9 cellular contexts compared by ENCODE assay signal in genomic region chr4:42302348-42302747, GRCh38.
DNase-seq lines count a peak whose midpoint lies in the region; ATAC-seq and TF ChIP-seq lines count a peak whose summit lies in the region.
"Had no signal": no experiment of that assay in that cellular context is flagged by ENCODE, and none has a peak within 500 bp of the region (broad histone marks: within the 10 kb centered on the region; RNA-seq: fewer than 3 reads in every experiment).

No MANE protein-coding gene starts in this region.

- TF ChIP-seq CTCF in MCF 10A (IDR thresholded peaks at IDR 0.05; ENCODE audit: unreplicated experiment), result no peak
- no peak for TF ChIP-seq CTCF in breast epithelium (IDR thresholded peaks at IDR 0.05)
- TF ChIP-seq CTCF in chondrocyte (IDR thresholded peaks at IDR 0.05), result peak; percentile 62

- H3K27me3 ChIP-seq in breast epithelium (no peaks in the 10 kb centered on the region), MG63 (no peaks in the 10 kb centered on the region)

- H3K4me3 Mint-ChIP-seq in MCF 10A (ENCODE audit: unreplicated experiment), result no peak overlapping the region
- no peak overlapping the region for H3K4me3 Mint-ChIP-seq in chondrocyte (ENCODE audit: unreplicated experiment)
- no peak overlapping the region for H3K4me3 Mint-ChIP-seq in activated T-helper 2 cell treated with anti-CD3 and anti-CD28 coated beads, Interferon-gamma antibody, Interleukin-2, Interleukin-4, amounts not matched to agents 10 μg/mL and 5 μg/mL and 100 μg/mL, durations not matched to agents 14 hours and 24 hours and 36 hours (ENCODE audit: low read depth)

- no peaks in the 10 kb centered on the region for H3K4me1 ChIP-seq in breast epithelium

- no peak for TF ChIP-seq POLR2A in breast epithelium (IDR thresholded peaks at IDR 0.05)

- H3K9me3 ChIP-seq in breast epithelium (no peaks in the 10 kb centered on the region), MG63 (no peaks in the 10 kb centered on the region)

- CTCF ChIA-PET in MCF 10A (lab: Yijun Ruan, JAX), result interaction anchor here (0.7 to 2.5 kb wide), 3 partner anchors 21 to 48 kb away, joined by 3 to 10 read pairs (median 3); no protein-coding TSS in a partner anchor

- intact Hi-C loops in MCF 10A (cut with micrococcal nuclease) (no loop called here), breast epithelium (cut with DNase I; ENCODE audit: low total_unique reads) (no loop called here), posterior cingulate gyrus (cut with DNase I) (loop anchor here (1.0 kb wide), 1 partner anchor 20 kb away; no protein-coding TSS in a partner anchor)
- intact Hi-C loops in activated T-helper 2 cell treated with anti-CD3 and anti-CD28 coated beads, Interferon-gamma antibody, Interleukin-2, Interleukin-4, amounts not matched to agents 10 μg/mL and 5 μg/mL and 100 μg/mL, durations not matched to agents 14 hours and 24 hours and 36 hours (cut with micrococcal nuclease), result no loop called here

- peak; percentile 69 for DNase-seq in MCF 10A (ENCODE audit: unreplicated experiment)
- no peak for DNase-seq in breast epithelium (ENCODE audit: low spot score in 2 of 2)
- DNase-seq in MG63, result peak; percentile 52
- no peak for DNase-seq in chondrocyte (ENCODE audit: low spot score)
- DNase-seq in posterior cingulate gyrus, result peak in 7 of 10 donors; percentile 28 to 87 (median 66)
- DNase-seq in activated naive CD4-positive, alpha-beta T cell treated with anti-CD3 and anti-CD28 coated beads, Interleukin-2, amount 50 U/mL, for 72 hours (ENCODE audit: low spot score in 2 of 2), result no peak
- no peak for DNase-seq in activated T-helper 2 cell treated with anti-CD3 and anti-CD28 coated beads, Interferon-gamma antibody, Interleukin-2, Interleukin-4, amounts not matched to agents 10 μg/mL and 5 μg/mL and 100 μg/mL, durations not matched to agents 14 hours and 24 hours and 36 hours (ENCODE audit: low spot score)

- H3K36me3 Mint-ChIP-seq in MCF 10A (ENCODE audit: insufficient read depth, unreplicated experiment) (no peaks in the 10 kb centered on the region), chondrocyte (ENCODE audit: low read depth) (no peaks in the 10 kb centered on the region)
- no peaks in the 10 kb centered on the region for H3K36me3 Mint-ChIP-seq in activated naive CD4-positive, alpha-beta T cell treated with anti-CD3 and anti-CD28 coated beads, Interleukin-2, amount 50 U/mL, for 72 hours
- H3K36me3 Mint-ChIP-seq in activated T-helper 2 cell treated with anti-CD3 and anti-CD28 coated beads, Interferon-gamma antibody, Interleukin-2, Interleukin-4, amounts not matched to agents 10 μg/mL and 5 μg/mL and 100 μg/mL, durations not matched to agents 14 hours and 24 hours and 36 hours (ENCODE audit: low read depth), result no peaks in the 10 kb centered on the region

- H3K4me1 Mint-ChIP-seq in MCF 10A (ENCODE audit: insufficient read depth, unreplicated experiment) (no peaks in the 10 kb centered on the region), chondrocyte (ENCODE audit: low read depth) (no peaks in the 10 kb centered on the region)
- H3K4me1 Mint-ChIP-seq in activated T-helper 2 cell treated with anti-CD3 and anti-CD28 coated beads, Interferon-gamma antibody, Interleukin-2, Interleukin-4, amounts not matched to agents 10 μg/mL and 5 μg/mL and 100 μg/mL, durations not matched to agents 14 hours and 24 hours and 36 hours (ENCODE audit: low read depth), result no peaks in the 10 kb centered on the region

- POLR2A ChIA-PET in MCF 10A (lab: Yijun Ruan, JAX), result no interaction called here

- no peak overlapping the region for H3K27ac Mint-ChIP-seq in MCF 10A (ENCODE audit: low read depth, unreplicated experiment)
- no peak overlapping the region for H3K27ac Mint-ChIP-seq in chondrocyte (ENCODE audit: unreplicated experiment)
- H3K27ac Mint-ChIP-seq in activated naive CD4-positive, alpha-beta T cell treated with anti-CD3 and anti-CD28 coated beads, Interleukin-2, amount 50 U/mL, for 72 hours, result no peak overlapping the region
- no peak overlapping the region for H3K27ac Mint-ChIP-seq in activated T-helper 2 cell treated with anti-CD3 and anti-CD28 coated beads, Interferon-gamma antibody, Interleukin-2, Interleukin-4, amounts not matched to agents 10 μg/mL and 5 μg/mL and 100 μg/mL, durations not matched to agents 14 hours and 24 hours and 36 hours

- H3K27me3 Mint-ChIP-seq in MCF 10A (ENCODE audit: insufficient read depth, unreplicated experiment) (no peaks in the 10 kb centered on the region), chondrocyte (ENCODE audit: low read depth) (peaks cover 14% of the 10 kb centered on the region)
- H3K27me3 Mint-ChIP-seq in activated T-helper 2 cell treated with anti-CD3 and anti-CD28 coated beads, Interferon-gamma antibody, Interleukin-2, Interleukin-4, amounts not matched to agents 10 μg/mL and 5 μg/mL and 100 μg/mL, durations not matched to agents 14 hours and 24 hours and 36 hours (ENCODE audit: low read depth), result peaks cover 3% of the 10 kb centered on the region

- no peaks in the 10 kb centered on the region for H3K36me3 ChIP-seq in breast epithelium
- H3K36me3 ChIP-seq in MG63, result no peaks in the 10 kb centered on the region

- ATAC-seq in activated naive CD4-positive, alpha-beta T cell treated with anti-CD3 and anti-CD28 coated beads, Interleukin-2, amount 50 U/mL, for 72 hours, result no peak
- ATAC-seq in GM21367 (IDR thresholded peaks at IDR 0.05; ENCODE audit: unreplicated experiment), result no peak

- no peak overlapping the region for H3K27ac ChIP-seq in breast epithelium
- H3K27ac ChIP-seq: skin epidermis had no signal

- BruUV-seq in MCF 10A (replicated peaks; lab: Mats Ljungman, UMichigan), result no TSS peak

- H3K4me3 ChIP-seq in breast epithelium (no peak overlapping the region), MG63 (no peak overlapping the region)
- H3K4me3 ChIP-seq: skin epidermis had no signal

- H3K9me3 Mint-ChIP-seq in MCF 10A (ENCODE audit: unreplicated experiment) (no peaks in the 10 kb centered on the region), chondrocyte (ENCODE audit: low read depth) (no peaks in the 10 kb centered on the region)
- no peaks in the 10 kb centered on the region for H3K9me3 Mint-ChIP-seq in activated naive CD4-positive, alpha-beta T cell treated with anti-CD3 and anti-CD28 coated beads, Interleukin-2, amount 50 U/mL, for 72 hours
- H3K9me3 Mint-ChIP-seq in activated T-helper 2 cell treated with anti-CD3 and anti-CD28 coated beads, Interferon-gamma antibody, Interleukin-2, Interleukin-4, amounts not matched to agents 10 μg/mL and 5 μg/mL and 100 μg/mL, durations not matched to agents 14 hours and 24 hours and 36 hours, result no peaks in the 10 kb centered on the region

Comparison
In these comparisons a context has a peak if more than half of its experiments do, and no peak if none do; other contexts are left out.
1. DNase-seq: peak in MCF 10A (single experiment), MG63 (single experiment) and posterior cingulate gyrus (7 of 10); none in breast epithelium (0 of 2), chondrocyte (single experiment), activated naive CD4-positive, alpha-beta T cell treated with anti-CD3 and anti-CD28 coated beads, Interleukin-2, amount 50 U/mL, for 72 hours (0 of 2) and activated T-helper 2 cell treated with anti-CD3 and anti-CD28 coated beads, Interferon-gamma antibody, Interleukin-2, Interleukin-4, amounts not matched to agents 10 μg/mL and 5 μg/mL and 100 μg/mL, durations not matched to agents 14 hours and 24 hours and 36 hours (single experiment).